8 cellular contexts compared by ENCODE assay signal in genomic region chr1:168225476-168226190, GRCh38. TPM values are rescaled to one million over a fixed set of nuclear protein-coding genes. Genes with fewer than 3 reads are reported as not detected.
DNase-seq lines count a peak whose midpoint lies in the region; ATAC-seq and TF ChIP-seq lines count a peak whose summit lies in the region.

SFT2D2 (plus strand) TSS chr1:168226004; CDS start chr1:168226080, 76 bp downstream.

- peak within 1 kb of the TSS; percentile 99 for H3K27ac Mint-ChIP-seq in mesothelial cell of epicardium

- H3K9me3 Mint-ChIP-seq in mesothelial cell of epicardium = peaks cover 10% of the 10 kb centered on the region

- no peaks in the 10 kb centered on the region for H3K36me3 Mint-ChIP-seq in mesothelial cell of epicardium

- no peaks in the 10 kb centered on the region for H3K27me3 Mint-ChIP-seq in mesothelial cell of epicardium (ENCODE audit: low read depth)

- ATAC-seq in GM19467 (IDR thresholded peaks at IDR 0.05; ENCODE audit: unreplicated experiment) = peak; percentile 59

- H3K9me3 ChIP-seq in NT2/D1 (ENCODE audit: insufficient read depth, low read length) = peaks cover 24% of the 10 kb centered on the region

- H3K4me1 Mint-ChIP-seq in mesothelial cell of epicardium = peaks cover 41% of the 10 kb centered on the region

- no peak for TF ChIP-seq CTCF in mesothelial cell of epicardium (IDR thresholded peaks at IDR 0.05; ENCODE audit: unreplicated experiment)

- DNase-seq in CMK (ENCODE audit: low read depth) (peak; percentile 80), HS-27A (ENCODE audit: low read depth) (peak; percentile 23), NT2/D1 (ENCODE audit: low read depth, low spot score) (peak; percentile 61), mesothelial cell of epicardium (ENCODE audit: low spot score in 2 of 2, unreplicated experiment in 2 of 2) (peak; percentile 53 to 76)
- peak; percentile 29 for DNase-seq in activated CD8-positive, alpha-beta memory T cell treated with anti-CD3 and anti-CD28 coated beads, Interleukin-2, amount 50 U/mL, for 1 hour (ENCODE audit: extremely low read depth)
- peak; percentile 75 to 78 for DNase-seq in stimulated activated CD8-positive, alpha-beta memory T cell treated with anti-CD3 and anti-CD28 coated beads, Interleukin-15, amount 100 ng/mL, for 48 hours (ENCODE audit: low read depth in 2 of 2)

- peak within 1 kb of the TSS; percentile 96 for H3K4me3 Mint-ChIP-seq in mesothelial cell of epicardium

- no peaks in the 10 kb centered on the region for H3K27me3 ChIP-seq in NT2/D1 (ENCODE audit: insufficient read depth, insufficient read length)

- in situ Hi-C loops in endometrial microvascular endothelial cells (cut with HindIII; ENCODE audit: inconsistent ontology term, low pct_unique_long_range_greater_than_20kb, low sequenced_read_pairs) = no loop called here

- H3K4me3 ChIP-seq in NT2/D1 (ENCODE audit: insufficient read length, low read depth) = peak within 1 kb of the TSS; percentile 85

- no peaks in the 10 kb centered on the region for H3K4me1 ChIP-seq in NT2/D1 (ENCODE audit: insufficient read depth, insufficient read length)

- peak within 1 kb of the TSS; percentile 89 for H3K9ac ChIP-seq in NT2/D1 (ENCODE audit: insufficient read length, low read depth)

- H3K36me3 ChIP-seq in NT2/D1 (ENCODE audit: insufficient read depth, insufficient read length, low read length) = peaks cover 15% of the 10 kb centered on the region

RNA-seq across cellular contexts. Expression of gene SFT2D2, which starts in this region (rescaled TPM):
- total RNA-seq in endometrial microvascular endothelial cells (ENCODE audit: inconsistent ontology term) (35.4 TPM), mesothelial cell of epicardium (60.2 to 65.1 TPM (median 61.8 TPM) in 3 replicates)

Comparison
In these comparisons a context has a peak if more than half of its experiments do, and no peak if none do; other contexts are left out.
1. Peak in every context shown above with its lines: DNase-seq, ATAC-seq and H3K4me3 ChIP-seq.
2. DNase-seq: peak in every context shown above with its lines; median percentile 80 in CMK; 76 in stimulated activated CD8-positive, alpha-beta memory T cell treated with anti-CD3 and anti-CD28 coated beads, Interleukin-15, amount 100 ng/mL, for 48 hours; 64 in mesothelial cell of epicardium; 61 in NT2/D1; 29 in activated CD8-positive, alpha-beta memory T cell treated with anti-CD3 and anti-CD28 coated beads, Interleukin-2, amount 50 U/mL, for 1 hour; 23 in HS-27A.